In genomic region chr12:64678248-64678647, GRCh38 we compare ENCODE assay signal across 14 cellular contexts.
DNase-seq lines count a peak whose midpoint lies in the region; ATAC-seq and TF ChIP-seq lines count a peak whose summit lies in the region.
"Had no signal": no experiment of that assay in that cellular context is flagged by ENCODE, and none has a peak within 500 bp of the region (broad histone marks: within the 10 kb centered on the region; RNA-seq: fewer than 3 reads in every experiment).

No MANE protein-coding gene starts in this region.

- POLR2A ChIA-PET in CD4-positive, alpha-beta T cell (lab: Charles Lee), result interaction anchor here (0.9 to 34.4 kb wide), 5 partner anchors 8 to 110 kb away, joined by 3 to 808 read pairs (median 137); partner anchors contain the start of gene RASSF3
- POLR2A ChIA-PET in WTC11 (lab: Charles Lee), result no interaction called here

- H3K27ac Mint-ChIP-seq in CD4-positive, alpha-beta T cell, result peak overlapping the region; percentile 98
- peak overlapping the region; percentile 20 for H3K27ac Mint-ChIP-seq in WTC11

- H3K36me3 Mint-ChIP-seq in CD4-positive, alpha-beta T cell (ENCODE audit: low read depth), result peaks cover 24% of the 10 kb centered on the region
- H3K36me3 Mint-ChIP-seq in WTC11, result no peaks in the 10 kb centered on the region

- H3K9me3 Mint-ChIP-seq in CD4-positive, alpha-beta T cell, result no peaks in the 10 kb centered on the region
- no peaks in the 10 kb centered on the region for H3K9me3 Mint-ChIP-seq in WTC11

- H3K4me1 Mint-ChIP-seq in CD4-positive, alpha-beta T cell (ENCODE audit: low read depth), result peaks cover 92% of the 10 kb centered on the region
- peaks cover 69% of the 10 kb centered on the region for H3K4me1 Mint-ChIP-seq in WTC11

- TF ChIP-seq CTCF in CD4-positive, alpha-beta T cell (IDR thresholded peaks at IDR 0.05), result no peak
- TF ChIP-seq CTCF in GM12865 (IDR thresholded peaks at IDR 0.05; ENCODE audit: insufficient read depth, low read depth, low read length, missing control alignments), result peak; percentile 24
- peak; percentile 25; the same call in 1 of the 2 replicates for TF ChIP-seq CTCF in WTC11 (IDR thresholded peaks at IDR 0.05)

- no peak for DNase-seq in CD4-positive, alpha-beta T cell
- DNase-seq in GM12865 (ENCODE audit: low read depth), result no peak
- DNase-seq in WTC11 (ENCODE audit: low spot score), result no peak
- DNase-seq in left lobe of liver (ENCODE audit: low spot score), result no peak
- no peak for DNase-seq in NK-92 (lab: John Stamatoyannopoulos, UW; ENCODE audit: unreplicated experiment)
- no peak for DNase-seq in NCI-H1436 (lab: John Stamatoyannopoulos, UW)
- no peak for DNase-seq in mesenteric fat pad (ENCODE audit: low spot score)
- DNase-seq: activated effector memory CD4-positive, alpha-beta T cell treated with anti-CD3 and anti-CD28 coated beads, Interleukin-2, amount 50 U/mL, for 16 hours; GDM1; left colon; MG63; stimulated activated naive CD8-positive, alpha-beta T cell treated with anti-CD3 and anti-CD28 coated beads, Interleukin-15, Interleukin-2, amounts not matched to agents 100 U/mL and 50 U/mL, for 24 hours had no signal

- H3K4me3 ChIP-seq in GM12865 (ENCODE audit: low read depth, low read length), result no peak overlapping the region
- H3K4me3 ChIP-seq: MG63, SK-N-MC had no signal

- no peaks in the 10 kb centered on the region for H3K27me3 Mint-ChIP-seq in CD4-positive, alpha-beta T cell
- no peaks in the 10 kb centered on the region for H3K27me3 Mint-ChIP-seq in WTC11 (ENCODE audit: low read depth)

- H3K9me3 ChIP-seq in CD4-positive, alpha-beta T cell (ENCODE audit: control insufficient read depth, low read length), result no peaks in the 10 kb centered on the region
- H3K9me3 ChIP-seq: MG63 had no signal

- intact Hi-C loops in CD4-positive, alpha-beta T cell (cut with DNase I, micrococcal nuclease), result loop anchor here (2.0 to 10.0 kb wide), 2 partner anchors 17 to 223 kb away; partner anchors contain the start of gene TBK1 (in 1 of the 2)

- no peaks in the 10 kb centered on the region for H3K27me3 ChIP-seq in CD4-positive, alpha-beta T cell (ENCODE audit: control insufficient read depth, insufficient read depth, low read length)
- H3K27me3 ChIP-seq: MG63 had no signal

- H3K4me3 Mint-ChIP-seq in CD4-positive, alpha-beta T cell, result peak overlapping the region; percentile 35
- no peak overlapping the region for H3K4me3 Mint-ChIP-seq in WTC11

- CTCF ChIA-PET in CD4-positive, alpha-beta T cell (lab: Charles Lee), result interaction anchor here (0.8 to 2.7 kb wide), 7 partner anchors 10 to 129 kb away, joined by 3 to 15 read pairs (median 4); no protein-coding TSS in a partner anchor
- CTCF ChIA-PET in WTC11 (lab: Charles Lee), result interaction anchor here (0.6 to 2.2 kb wide), 7 partner anchors 9 to 129 kb away, joined by 3 to 7 read pairs (median 4); partner anchors contain the start of gene RASSF3

- H3K27ac ChIP-seq in CD4-positive, alpha-beta T cell (ENCODE audit: low read depth, low read length), result peak overlapping the region; percentile 91
- H3K27ac ChIP-seq: SK-N-MC had no signal

- ATAC-seq in CD4-positive, alpha-beta T cell (ENCODE audit: poor library complexity), result no peak
- ATAC-seq in WTC11, result peak; percentile 49
- ATAC-seq in left lobe of liver, result peak; percentile 37
- no peak for ATAC-seq in GM21717 (IDR thresholded peaks at IDR 0.05; ENCODE audit: unreplicated experiment)
- ATAC-seq: left colon; stimulated activated naive CD8-positive, alpha-beta T cell treated with anti-CD3 and anti-CD28 coated beads, Interleukin-15, Interleukin-2, amounts not matched to agents 100 U/mL and 50 U/mL, for 24 hours had no signal

TF ChIP-seq in WTC11, 78 proteins besides CTCF, POLR2A, EP300 and RAD21 (continues in another document):
- TF ChIP-seq ETV6 (CRISPR knock-in tag; IDR thresholded peaks at IDR 0.05), result no peak
- TF ChIP-seq ZNF512 (CRISPR knock-in tag; IDR thresholded peaks at IDR 0.05; ENCODE audit: borderline replicate concordance), result no peak
- no peak for TF ChIP-seq KAT7 (CRISPR knock-in tag; IDR thresholded peaks at IDR 0.05; ENCODE audit: borderline replicate concordance)
- no peak for TF ChIP-seq ZNF263 (CRISPR knock-in tag; IDR thresholded peaks at IDR 0.05; ENCODE audit: low read depth)
- TF ChIP-seq, protein P1, sequence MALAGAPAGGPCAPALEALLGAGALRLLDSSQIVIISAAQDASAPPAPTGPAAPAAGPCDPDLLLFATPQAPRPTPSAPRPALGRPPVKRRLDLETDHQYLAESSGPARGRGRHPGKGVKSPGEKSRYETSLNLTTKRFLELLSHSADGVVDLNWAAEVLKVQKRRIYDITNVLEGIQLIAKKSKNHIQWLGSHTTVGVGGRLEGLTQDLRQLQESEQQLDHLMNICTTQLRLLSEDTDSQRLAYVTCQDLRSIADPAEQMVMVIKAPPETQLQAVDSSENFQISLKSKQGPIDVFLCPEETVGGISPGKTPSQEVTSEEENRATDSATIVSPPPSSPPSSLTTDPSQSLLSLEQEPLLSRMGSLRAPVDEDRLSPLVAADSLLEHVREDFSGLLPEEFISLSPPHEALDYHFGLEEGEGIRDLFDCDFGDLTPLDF (CRISPR knock-in tag; IDR thresholded peaks at IDR 0.05), result no peak
- TF ChIP-seq, protein P2, sequence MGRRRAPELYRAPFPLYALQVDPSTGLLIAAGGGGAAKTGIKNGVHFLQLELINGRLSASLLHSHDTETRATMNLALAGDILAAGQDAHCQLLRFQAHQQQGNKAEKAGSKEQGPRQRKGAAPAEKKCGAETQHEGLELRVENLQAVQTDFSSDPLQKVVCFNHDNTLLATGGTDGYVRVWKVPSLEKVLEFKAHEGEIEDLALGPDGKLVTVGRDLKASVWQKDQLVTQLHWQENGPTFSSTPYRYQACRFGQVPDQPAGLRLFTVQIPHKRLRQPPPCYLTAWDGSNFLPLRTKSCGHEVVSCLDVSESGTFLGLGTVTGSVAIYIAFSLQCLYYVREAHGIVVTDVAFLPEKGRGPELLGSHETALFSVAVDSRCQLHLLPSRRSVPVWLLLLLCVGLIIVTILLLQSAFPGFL (CRISPR knock-in tag; IDR thresholded peaks at IDR 0.05; ENCODE audit: borderline replicate concordance), result no peak
- TF ChIP-seq NR1H2 (CRISPR knock-in tag; IDR thresholded peaks at IDR 0.05), result no peak
- no peak for TF ChIP-seq TEAD4 (CRISPR knock-in tag; IDR thresholded peaks at IDR 0.05)
- no peak for TF ChIP-seq PRDM15 (CRISPR knock-in tag; IDR thresholded peaks at IDR 0.05)
- TF ChIP-seq, protein P3, sequence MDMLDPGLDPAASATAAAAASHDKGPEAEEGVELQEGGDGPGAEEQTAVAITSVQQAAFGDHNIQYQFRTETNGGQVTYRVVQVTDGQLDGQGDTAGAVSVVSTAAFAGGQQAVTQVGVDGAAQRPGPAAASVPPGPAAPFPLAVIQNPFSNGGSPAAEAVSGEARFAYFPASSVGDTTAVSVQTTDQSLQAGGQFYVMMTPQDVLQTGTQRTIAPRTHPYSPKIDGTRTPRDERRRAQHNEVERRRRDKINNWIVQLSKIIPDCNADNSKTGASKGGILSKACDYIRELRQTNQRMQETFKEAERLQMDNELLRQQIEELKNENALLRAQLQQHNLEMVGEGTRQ (CRISPR knock-in tag; IDR thresholded peaks at IDR 0.05), result no peak
- TF ChIP-seq ZNF121 (CRISPR knock-in tag; IDR thresholded peaks at IDR 0.05), result no peak
- TF ChIP-seq CREM (CRISPR knock-in tag; IDR thresholded peaks at IDR 0.05), result no peak
- no peak for TF ChIP-seq ZNF671 (CRISPR knock-in tag; IDR thresholded peaks at IDR 0.05)
- TF ChIP-seq ZNF416 (CRISPR knock-in tag; IDR thresholded peaks at IDR 0.05), result no peak

Comparison
In these comparisons a context has a peak if more than half of its experiments do, and no peak if none do; other contexts are left out.
1. ATAC-seq: peak in WTC11 (single experiment) and left lobe of liver (single experiment); none in CD4-positive, alpha-beta T cell (single experiment) and GM21717 (single experiment).